Comparison of ENCODE assay signal across 8 cellular contexts in the genomic region with DNA sequence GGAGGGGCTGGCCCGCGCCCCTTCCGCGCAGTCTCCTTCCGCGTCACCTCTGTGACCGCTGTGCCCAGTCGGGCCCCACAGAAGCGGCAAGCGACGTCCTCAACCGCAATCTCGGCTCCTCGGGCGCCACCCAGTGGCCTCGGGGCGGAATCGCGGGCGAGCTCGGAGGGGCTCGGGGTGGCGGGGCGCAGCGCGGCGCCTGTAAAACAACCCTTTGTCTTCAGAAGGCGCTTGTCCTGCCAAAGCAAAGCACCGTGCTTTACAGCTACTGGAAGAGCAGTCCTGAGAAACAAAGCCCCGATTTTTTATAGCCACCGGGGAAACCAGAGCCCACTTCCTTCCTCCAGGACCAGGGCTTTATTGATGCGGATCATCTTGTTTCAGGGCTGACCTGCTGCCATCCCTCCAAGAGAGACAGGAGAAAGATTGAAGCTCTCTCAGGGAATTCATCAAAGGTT. TPM values are rescaled to one million over a fixed set of nuclear protein-coding genes. Genes with fewer than 3 reads are reported as not detected.
DNase-seq lines count a peak whose midpoint lies in the region; ATAC-seq and TF ChIP-seq lines count a peak whose summit lies in the region.

No MANE protein-coding gene starts in this region.

- no peaks in the 10 kb centered on the region for H3F3A ChIP-seq in GM23338 (replicated peaks; ENCODE audit: low read depth)
- H3F3A ChIP-seq in neural progenitor cell (ENCODE audit: low read depth) = no peaks in the 10 kb centered on the region

- ATAC-seq in GM23338 (peak; percentile 95), foreskin keratinocyte (peak; percentile 88)

- H2AFZ ChIP-seq in GM23338 = peak overlapping the region; percentile 63
- H2AFZ ChIP-seq in neural progenitor cell (replicated peaks) = peak overlapping the region; percentile 98

- POLR2A ChIA-PET in RWPE1 (lab: Yijun Ruan, JAX; ENCODE audit: low non-redundant PET) = no interaction called here

- no peaks in the 10 kb centered on the region for H3K9me2 ChIP-seq in GM23338 (ENCODE audit: insufficient read depth)

- no peaks in the 10 kb centered on the region for H3K36me3 ChIP-seq in GM23338 (ENCODE audit: insufficient read depth)
- no peaks in the 10 kb centered on the region for H3K36me3 ChIP-seq in neural progenitor cell
- H3K36me3 ChIP-seq in subcutaneous abdominal adipose tissue (ENCODE audit: control insufficient read depth in 5 of 5, insufficient read depth in 5 of 5, low read length in 5 of 5) = no peaks in the 10 kb centered on the region

- no peaks in the 10 kb centered on the region for H3K27me3 ChIP-seq in GM23338 (ENCODE audit: insufficient read depth)
- H3K27me3 ChIP-seq in foreskin keratinocyte = no peaks in the 10 kb centered on the region
- no peaks in the 10 kb centered on the region for H3K27me3 ChIP-seq in neural progenitor cell
- no peaks in the 10 kb centered on the region for H3K27me3 ChIP-seq in subcutaneous abdominal adipose tissue (ENCODE audit: control insufficient read depth in 5 of 5, insufficient read depth in 4 of 5, low read length in 5 of 5)

- H3K4me1 ChIP-seq in GM23338 (ENCODE audit: insufficient read depth) = no peaks in the 10 kb centered on the region
- H3K4me1 ChIP-seq in foreskin keratinocyte = no peaks in the 10 kb centered on the region
- peaks cover 8% of the 10 kb centered on the region for H3K4me1 ChIP-seq in neural progenitor cell
- H3K4me1 ChIP-seq in subcutaneous abdominal adipose tissue (ENCODE audit: control insufficient read depth in 5 of 5, insufficient read depth in 5 of 5, low read length in 5 of 5) = peaks cover 0 to 9% (median 4%) of the 10 kb centered on the region in 5 donors

- H3K27ac Mint-ChIP-seq in GM23338 = peak overlapping the region; percentile 92
- peak overlapping the region; percentile 87 for H3K27ac Mint-ChIP-seq in neural progenitor cell

- H3K4me3 Mint-ChIP-seq in GM23338 (peak overlapping the region; percentile 71), neural progenitor cell (peak overlapping the region; percentile 81)

- CTCF ChIA-PET in RWPE1 (lab: Yijun Ruan, JAX) = interaction anchor here (0.5 to 1.0 kb wide), 16 partner anchors 13 to 1202 kb away, joined by 3 to 8 read pairs (median 4); a partner anchor contains a TSS

- H3K27me3 Mint-ChIP-seq in GM23338 (ENCODE audit: insufficient read depth, low read depth, poor library complexity) (peaks cover 7% of the 10 kb centered on the region), neural progenitor cell (ENCODE audit: insufficient read depth, low read depth) (peaks cover 3% of the 10 kb centered on the region)

- H3K9me3 Mint-ChIP-seq in GM23338 (no peaks in the 10 kb centered on the region; the same call in 2 of the 3 replicates), neural progenitor cell (peaks cover 2% of the 10 kb centered on the region)

- peak overlapping the region; percentile 35 for H3K9ac ChIP-seq in neural progenitor cell
- H3K9ac ChIP-seq in subcutaneous abdominal adipose tissue (ENCODE audit: low read length in 5 of 5) = peak overlapping the region; percentile 21 to 75 (median 56)

- H4K20me1 ChIP-seq in GM23338 (replicated peaks; ENCODE audit: insufficient read depth) = no peaks in the 10 kb centered on the region
- H4K20me1 ChIP-seq in neural progenitor cell (ENCODE audit: low read depth) = no peaks in the 10 kb centered on the region

- peak; percentile 86 to 92 for TF ChIP-seq CTCF in GM23338 (conservative IDR thresholded peaks at IDR 0.05; ENCODE audit: low read depth in 2 of 2)
- peak; percentile 93 for TF ChIP-seq CTCF in RWPE1 (conservative IDR thresholded peaks at IDR 0.05; ENCODE audit: low read depth)
- peak; percentile 93 for TF ChIP-seq CTCF in foreskin keratinocyte (conservative IDR thresholded peaks at IDR 0.05)
- TF ChIP-seq CTCF in neural progenitor cell (IDR thresholded peaks at IDR 0.05) = peak; percentile 94

- H3K4me2 ChIP-seq in GM23338 (peak overlapping the region; percentile 69), neural progenitor cell (peak overlapping the region; percentile 85)

- no peaks in the 10 kb centered on the region for H3K79me2 ChIP-seq in GM23338 (replicated peaks; ENCODE audit: insufficient read depth)
- H3K79me2 ChIP-seq in neural progenitor cell (ENCODE audit: low read depth) = no peaks in the 10 kb centered on the region

- DNase-seq in EL (peak; percentile 77), GM23338 (ENCODE audit: low spot score) (peak; percentile 88), LHCN-M2 (ENCODE audit: low read depth) (peak; percentile 64), RWPE1 (ENCODE audit: low spot score) (peak; percentile 65), foreskin keratinocyte (peak in 1 of 2 donors; percentile 45), neural progenitor cell (ENCODE audit: low spot score) (peak; percentile 93)
- DNase-seq in activated effector memory CD4-positive, alpha-beta T cell treated with anti-CD3 and anti-CD28 coated beads, Interleukin-2, amount 50 U/mL, for 16 hours = peak; percentile 96

- H3K36me3 Mint-ChIP-seq in GM23338 (ENCODE audit: low read depth) (no peaks in the 10 kb centered on the region; the same call in 2 of the 3 replicates), neural progenitor cell (no peaks in the 10 kb centered on the region)

- H3K4me1 Mint-ChIP-seq in GM23338 = peaks cover 11% of the 10 kb centered on the region
- peaks cover 31% of the 10 kb centered on the region for H3K4me1 Mint-ChIP-seq in neural progenitor cell

- peak overlapping the region; percentile 40 for H3K4me3 ChIP-seq in GM23338
- H3K4me3 ChIP-seq in neural progenitor cell = peak overlapping the region; percentile 49
- H3K4me3 ChIP-seq in subcutaneous abdominal adipose tissue (ENCODE audit: low read depth in 1 of 5, low read length in 5 of 5) = peak overlapping the region; percentile 43 to 72 (median 62)

- H3K9me3 ChIP-seq in neural progenitor cell (ENCODE audit: low read depth) (no peaks in the 10 kb centered on the region), subcutaneous abdominal adipose tissue (ENCODE audit: control insufficient read depth in 5 of 5, low read length in 5 of 5) (no peaks in the 10 kb centered on the region)

- H3K27ac ChIP-seq in GM23338 (ENCODE audit: low read depth) (peak overlapping the region; percentile 77), RWPE1 (no peak overlapping the region), foreskin keratinocyte (no peak overlapping the region), neural progenitor cell (no peak overlapping the region), subcutaneous abdominal adipose tissue (ENCODE audit: low read depth, low read length) (no peak overlapping the region)

TF ChIP-seq in GM23338, 12 proteins besides CTCF, POLR2A, EP300 and RAD21:
- TF ChIP-seq JUNB (IDR thresholded peaks at IDR 0.05; ENCODE audit: unreplicated experiment) = no peak
- TF ChIP-seq ZNF114 (CRISPR knock-in tag; IDR thresholded peaks at IDR 0.05) = no peak
- no peak for TF ChIP-seq EZH2phosphoT487 (IDR thresholded peaks at IDR 0.05; ENCODE audit: unreplicated experiment)
- no peak; the same call in none of the 2 replicates for TF ChIP-seq ZNF331 (CRISPR knock-in tag; IDR thresholded peaks at IDR 0.05; ENCODE audit: low read depth)
- peak; percentile 69 for TF ChIP-seq CREB1 (CRISPR knock-in tag; IDR thresholded peaks at IDR 0.05; ENCODE audit: low read depth)
- 0 out of 2 replicates have a peak, but pooled peaks have one; percentile 24 for TF ChIP-seq POLR2AphosphoS5 (IDR thresholded peaks at IDR 0.05; ENCODE audit: low read depth)

RNA-seq across cellular contexts. Expression of a gene that starts 37.3 kb away (rescaled TPM):
- 22.4 and 27.2 TPM in 2 replicates for total RNA-seq in GM23338 (2014; rRNA removed; shearing (Covaris generic))
- 12.9 and 15.2 TPM in 2 replicates for polyA plus RNA-seq in GM23338 (2016; fragmentation: Nextera tagmentation; extraction: Ambion mirVana)
- total RNA-seq in LHCN-M2 (2014; rRNA removed) = 15.3 and 18.9 TPM in 2 replicates
- 5.8 TPM for polyA plus RNA-seq in LHCN-M2 (2012)
- 13.6 and 14.8 TPM in 2 replicates for total RNA-seq in foreskin keratinocyte
- polyA plus RNA-seq in foreskin keratinocyte = 6.8 and 7.4 TPM in 2 replicates
- total RNA-seq in neural progenitor cell (ENCODE audit: low replicate concordance) = 35.3 and 38.1 TPM in 2 replicates
